In the genomic region with DNA sequence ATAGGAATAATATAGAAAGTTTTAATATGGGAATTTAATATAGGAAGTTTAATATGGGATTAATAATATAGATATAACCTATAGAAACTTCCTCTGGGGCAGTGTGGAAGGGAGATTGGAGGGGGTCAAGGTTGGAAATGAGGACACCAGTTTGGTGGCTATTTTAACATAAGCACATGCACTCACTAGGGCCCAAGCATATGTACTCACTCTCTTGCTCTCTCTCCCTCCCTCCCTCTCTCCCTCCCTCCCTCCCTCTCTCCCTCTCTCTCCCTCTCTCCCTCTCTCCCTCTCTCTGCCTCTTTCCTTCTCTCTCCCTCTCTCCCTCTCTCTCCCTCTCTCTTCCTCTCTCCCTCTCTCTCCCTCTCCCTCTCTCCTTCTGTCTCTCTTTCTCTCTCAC, we compare ENCODE assay signal across 7 cellular contexts.
"Had no signal": no experiment of that assay in that cellular context is flagged by ENCODE, and none has a peak within 500 bp of the region (broad histone marks: within the 10 kb centered on the region; RNA-seq: fewer than 3 reads in every experiment).

No MANE protein-coding gene starts in this region.

- H3K27ac Mint-ChIP-seq: IgD-negative memory B cell had no signal

- H3K4me3 Mint-ChIP-seq: IgD-negative memory B cell had no signal

- H3K4me3 ChIP-seq: K562 had no signal

- H3K4me1 Mint-ChIP-seq: IgD-negative memory B cell had no signal

- H3K27ac ChIP-seq: HL-60 had no signal

- FAIRE-seq: HTR-8/SVneo, K562 had no signal

- H3K36me3 Mint-ChIP-seq: IgD-negative memory B cell had no signal

- ATAC-seq: K562 had no signal

- DNase-seq: IMR-90, KBM-7, KG1 had no signal
